ENCODE assay signal across 10 cellular contexts in the genomic region with DNA sequence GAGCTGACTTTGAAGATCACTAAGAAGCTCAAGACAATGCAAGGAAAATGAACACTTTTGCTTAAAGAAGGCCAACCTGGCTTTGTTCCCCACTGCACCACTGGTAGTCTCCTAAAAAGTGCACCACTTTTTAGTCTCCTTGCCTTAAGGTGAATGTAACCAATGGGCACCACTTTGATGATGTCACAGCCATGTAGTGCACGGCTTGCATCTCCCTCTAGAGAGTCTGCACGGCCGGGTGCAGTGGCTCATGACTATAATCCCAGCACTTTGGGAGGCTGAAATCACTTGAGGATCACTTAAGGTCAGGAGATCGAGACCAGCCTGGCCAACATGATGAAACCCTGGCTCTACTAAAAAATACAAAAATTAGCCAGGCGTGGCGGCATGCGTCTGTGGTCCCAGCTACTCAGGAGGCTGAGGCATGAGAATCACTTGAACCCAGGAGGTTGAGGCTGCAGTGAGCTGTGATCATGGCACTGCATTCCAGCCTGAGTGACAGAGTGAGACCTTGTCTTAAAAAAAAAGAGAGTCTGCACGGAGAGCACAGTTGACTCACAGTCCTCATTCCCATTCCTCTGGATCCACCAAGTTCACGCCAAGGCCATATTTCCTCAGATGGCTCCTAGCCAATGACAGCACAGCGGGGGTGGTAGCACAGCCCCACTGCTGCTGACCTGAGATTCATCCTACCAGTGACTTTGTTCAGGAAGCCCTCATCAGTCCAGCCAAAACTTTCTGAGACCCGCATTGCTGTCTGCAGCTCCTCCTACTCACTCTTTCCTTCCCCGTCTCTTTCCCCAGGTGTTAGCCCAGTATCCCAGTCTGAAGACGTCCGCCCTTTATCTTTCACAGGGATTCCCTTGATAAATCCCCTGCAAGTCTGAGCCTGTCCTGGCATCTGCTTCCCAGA. TPM values are rescaled to one million over a fixed set of nuclear protein-coding genes. Genes with fewer than 3 reads are reported as not detected.
DNase-seq lines count a peak whose midpoint lies in the region; ATAC-seq and TF ChIP-seq lines count a peak whose summit lies in the region.
"Had no signal": no experiment of that assay in that cellular context is flagged by ENCODE, and none has a peak within 500 bp of the region (broad histone marks: within the 10 kb centered on the region; RNA-seq: fewer than 3 reads in every experiment).

No MANE protein-coding gene starts in this region.

- peak overlapping the region; percentile 73 for H3K4me2 ChIP-seq in skeletal muscle satellite cell (ENCODE audit: low read length)

- H3K9me3 ChIP-seq in ascending aorta: no peaks in the 10 kb centered on the region
- no peaks in the 10 kb centered on the region for H3K9me3 ChIP-seq in skeletal muscle satellite cell (replicated peaks; ENCODE audit: low read length)

- H3K9ac ChIP-seq in skeletal muscle satellite cell (ENCODE audit: low read depth, low read length): peak overlapping the region; percentile 56

- H3K36me3 ChIP-seq in ascending aorta: no peaks in the 10 kb centered on the region
- H3K36me3 ChIP-seq in skeletal muscle satellite cell (ENCODE audit: insufficient read depth, low read length): no peaks in the 10 kb centered on the region
- H3K36me3 ChIP-seq: HAP-1 had no signal

- intact Hi-C loops in ascending aorta (cut with DNase I) (loop anchor here (2.0 to 10.0 kb wide), 3 partner anchors 117 to 477 kb away; a partner anchor contains a TSS), left cardiac atrium (cut with DNase I) (loop anchor here in 1 of 2 donors (10.0 kb wide), 2 partner anchors 117 to 177 kb away; a partner anchor contains a TSS)

- no peak overlapping the region for H3K4me3 ChIP-seq in ascending aorta
- peak overlapping the region; percentile 37 for H3K4me3 ChIP-seq in skeletal muscle satellite cell (ENCODE audit: low read length)
- H3K4me3 ChIP-seq: HAP-1 had no signal

- no peak for TF ChIP-seq CTCF in ascending aorta (IDR thresholded peaks at IDR 0.05)

- H3K27ac ChIP-seq in ascending aorta: peak overlapping the region; percentile 91 to 92

- no peaks in the 10 kb centered on the region for H3K27me3 ChIP-seq in ascending aorta
- H3K27me3 ChIP-seq in skeletal muscle satellite cell (ENCODE audit: control insufficient read depth, insufficient read depth, low read length): no peaks in the 10 kb centered on the region

- DNase-seq in GM03348 (ENCODE audit: low spot score) (peak; percentile 77), ascending aorta (ENCODE audit: low spot score in 2 of 2) (peak in 1 of 2 donors; percentile 82), left cardiac atrium (peak; percentile 61), NCI-H146 (lab: John Stamatoyannopoulos, UW) (no peak), NCI-H510A (lab: John Stamatoyannopoulos, UW) (no peak)
- DNase-seq: activated naive CD8-positive, alpha-beta T cell treated with anti-CD3 and anti-CD28 coated beads for 36 hours had no signal

- ATAC-seq in left cardiac atrium (peak in 1 of 2 donors; percentile 63), GM21825 (IDR thresholded peaks at IDR 0.05; ENCODE audit: unreplicated experiment) (no peak), HG02623 (IDR thresholded peaks at IDR 0.05; ENCODE audit: unreplicated experiment) (no peak)

- H3K4me1 ChIP-seq in ascending aorta (peaks cover 17 to 52% of the 10 kb centered on the region in 2 donors), skeletal muscle satellite cell (ENCODE audit: control insufficient read depth, insufficient read depth, low read length) (peaks cover 29% of the 10 kb centered on the region)

RNA-seq across cellular contexts. Expression of a gene that starts 16.5 kb away (rescaled TPM):
- total RNA-seq in ascending aorta: 12.0 TPM
- total RNA-seq in left cardiac atrium: 10 to 100 TPM in 1 of 2 donors, 1 to 10 TPM in 1; 8.0 to 12.6 TPM
- total RNA-seq in skeletal muscle satellite cell (2012; rRNA removed): 9.6 and 9.8 TPM in 2 replicates

RNA-seq across cellular contexts. Expression of a gene that starts 59.3 kb away (rescaled TPM):
- total RNA-seq in ascending aorta: 0.96 TPM
- total RNA-seq in left cardiac atrium: 1 to 10 TPM; 6.0 to 7.8 TPM
- 7.4 and 7.6 TPM in 2 replicates for total RNA-seq in skeletal muscle satellite cell (2012; rRNA removed)

Comparison
In these comparisons a context has a peak if more than half of its experiments do, and no peak if none do; other contexts are left out.
1. DNase-seq: peak in GM03348 (single experiment) and left cardiac atrium (single experiment); none in NCI-H146 (single experiment) and NCI-H510A (single experiment).